ENCODE assay signal across 21 cellular contexts in the genomic region with DNA sequence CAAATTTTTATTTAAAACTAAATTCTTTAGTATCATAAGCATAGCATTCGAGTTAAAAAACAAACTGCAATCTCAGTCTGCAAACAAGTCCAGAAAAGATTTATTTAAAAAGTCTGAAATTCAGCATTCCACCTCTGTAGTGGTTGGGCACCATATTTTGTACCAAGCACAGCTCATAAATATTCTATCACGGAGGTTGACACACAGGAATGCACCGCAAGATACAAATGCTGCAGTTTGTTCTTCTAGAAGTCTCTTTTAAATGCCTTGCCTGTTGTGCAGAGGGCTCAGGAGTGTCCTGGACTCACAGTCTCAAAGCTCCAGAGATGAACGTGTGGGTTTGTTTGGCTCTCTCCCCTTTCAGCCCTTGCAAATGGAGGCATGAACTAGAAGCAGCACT.
A peak's percentile ranks its signal among the peaks of the same experiment; 100 is the strongest.
DNase-seq lines count a peak whose midpoint lies in the region; ATAC-seq and TF ChIP-seq lines count a peak whose summit lies in the region.
"Had no signal": no experiment of that assay in that cellular context is flagged by ENCODE, and none has a peak within 500 bp of the region (broad histone marks: within the 10 kb centered on the region; RNA-seq: fewer than 3 reads in every experiment).

No MANE protein-coding gene starts in this region.

- H3K4me3 ChIP-seq in Panc1 (ENCODE audit: low read depth in 2 of 2, low read length in 2 of 2) (no peak overlapping the region), fibroblast of lung (replicated peaks in 1 of 4; ENCODE audit: control extremely low read depth in 1 of 4, insufficient read depth in 1 of 4, low read depth in 3 of 4, low read length in 4 of 4) (no peak overlapping the region), ovary (no peak overlapping the region)
- H3K4me3 ChIP-seq: upper lobe of left lung had no signal

- no TSS peak for BruUV-seq in Panc1 (replicated peaks; lab: Mats Ljungman, UMichigan)

- H3K9ac ChIP-seq in fibroblast of lung (ENCODE audit: insufficient read depth, low read length): peak overlapping the region; percentile 20

- H3K36me3 ChIP-seq in Panc1 (ENCODE audit: control insufficient read depth, insufficient read depth, low read length): no peaks in the 10 kb centered on the region
- no peaks in the 10 kb centered on the region for H3K36me3 ChIP-seq in fibroblast of lung (ENCODE audit: control insufficient read depth, insufficient read depth, low read length)
- H3K36me3 ChIP-seq in ovary: no peaks in the 10 kb centered on the region
- H3K36me3 ChIP-seq: neutrophil, upper lobe of left lung had no signal

- TF ChIP-seq POLR2A in ovary (IDR thresholded peaks at IDR 0.05): no peak

- intact Hi-C loops in Panc1 (cut with micrococcal nuclease; ENCODE audit: unreplicated experiment): no loop called here
- intact Hi-C loops in ovary (cut with DNase I): no loop called here

- H4K20me1 ChIP-seq in fibroblast of lung (ENCODE audit: control insufficient read depth, extremely low read depth, insufficient read depth, low read length): no peaks in the 10 kb centered on the region

- peak; percentile 19 for DNase-seq in AG08395 (ENCODE audit: low spot score)
- no peak for DNase-seq in Panc1 (ENCODE audit: low read depth, low spot score)
- DNase-seq in fibroblast of lung (ENCODE audit: low read depth in 2 of 2): peak in 1 of 2 donors; percentile 48
- DNase-seq in renal cortical epithelial cell (ENCODE audit: low read depth): peak; percentile 26
- no peak for DNase-seq in NCI-H345 (lab: John Stamatoyannopoulos, UW)
- DNase-seq in DMS114 treated with DMSO at 0.1 percent for 48 hours (lab: John Stamatoyannopoulos, UW; ENCODE audit: unreplicated experiment): no peak
- DNase-seq in ovary: no peak
- DNase-seq: activated CD4-positive, alpha-beta T cell treated with anti-CD3 and anti-CD28 coated beads for 36 hours; activated naive CD4-positive, alpha-beta T cell treated with Interleukin-2 at 50 U/mL for 16 hours; activated T-cell treated with anti-CD3 and anti-CD28 coated beads, Interleukin-2, amount 50 U/mL, for 48 hours; amniotic stem cell; KBM-7; NCI-H1436 treated with DMSO at 0.1 percent for 48 hours; NCI-H524 treated with DMSO at 0.1 percent for 48 hours; Right ventricle myocardium superior; stimulated activated CD4-positive, alpha-beta T cell treated with anti-CD3 and anti-CD28 coated beads, Interleukin-4, amount 100 ng/mL, for 24 hours; stimulated activated naive CD8-positive, alpha-beta T cell treated with anti-CD3 and anti-CD28 coated beads, Interleukin-15, Interleukin-2, amounts not matched to agents 100 U/mL and 50 U/mL, for 24 hours had no signal

- WGBS in ovary, 3 donors: 29 to 48% (median 36%) methylated on average over 4 of the region's 4 CpGs

- TF ChIP-seq CTCF in Panc1 (IDR thresholded peaks at IDR 0.05): no peak
- no peak for TF ChIP-seq CTCF in fibroblast of lung (conservative IDR thresholded peaks at IDR 0.05 in 1 of 2, IDR thresholded peaks at IDR 0.05 in 1 of 2; ENCODE audit: low read depth in 1 of 2, low read length in 2 of 2)
- TF ChIP-seq CTCF in ovary (IDR thresholded peaks at IDR 0.05): no peak

- CTCF ChIA-PET in Panc1 (lab: Charles Lee): no interaction called here

- no peak overlapping the region for H3K4me2 ChIP-seq in fibroblast of lung (ENCODE audit: extremely low read depth, insufficient read depth, low read length)

- no peak for TF ChIP-seq EP300 in ovary (IDR thresholded peaks at IDR 0.05)

- H3K27ac ChIP-seq in Panc1 (ENCODE audit: low read length) (peak overlapping the region; percentile 93), fibroblast of lung (ENCODE audit: insufficient read depth, low read length) (peak overlapping the region; percentile 97), ovary (no peak overlapping the region)
- H3K27ac ChIP-seq: C4-2B, neutrophil had no signal

- H3K79me2 ChIP-seq in fibroblast of lung (ENCODE audit: control insufficient read depth, insufficient read depth, low read length): no peaks in the 10 kb centered on the region

- H3K27me3 ChIP-seq in Panc1 (ENCODE audit: control insufficient read depth, insufficient read depth, low read length): no peaks in the 10 kb centered on the region
- no peaks in the 10 kb centered on the region for H3K27me3 ChIP-seq in fibroblast of lung (ENCODE audit: control insufficient read depth, insufficient read depth, low read length)
- no peaks in the 10 kb centered on the region for H3K27me3 ChIP-seq in ovary
- H3K27me3 ChIP-seq: neutrophil, upper lobe of left lung had no signal

- peak overlapping the region; percentile 26 for H2AFZ ChIP-seq in fibroblast of lung (ENCODE audit: low read length)

- ATAC-seq in Panc1 (no peak), HG03025 (IDR thresholded peaks at IDR 0.05; ENCODE audit: low FRiP score, unreplicated experiment) (no peak)
- ATAC-seq: activated CD4-positive, alpha-beta T cell treated with anti-CD3 and anti-CD28 coated beads for 36 hours; stimulated activated naive CD8-positive, alpha-beta T cell treated with anti-CD3 and anti-CD28 coated beads, Interleukin-15, Interleukin-2, amounts not matched to agents 100 U/mL and 50 U/mL, for 24 hours had no signal

- H3K4me1 ChIP-seq in Panc1 (ENCODE audit: control insufficient read depth, insufficient read depth, low read length): peaks cover 21% of the 10 kb centered on the region
- H3K4me1 ChIP-seq in fibroblast of lung (ENCODE audit: control insufficient read depth, extremely low read depth, insufficient read depth, low read length): peaks cover 38% of the 10 kb centered on the region
- H3K4me1 ChIP-seq in ovary (ENCODE audit: insufficient read depth): peaks cover 13% of the 10 kb centered on the region

- no peaks in the 10 kb centered on the region for H3K9me3 ChIP-seq in Panc1 (ENCODE audit: control insufficient read depth, insufficient read depth, low read depth, low read length)
- H3K9me3 ChIP-seq in fibroblast of lung (ENCODE audit: control insufficient read depth, insufficient read depth, low read depth, low read length): no peaks in the 10 kb centered on the region
- H3K9me3 ChIP-seq in ovary: no peaks in the 10 kb centered on the region
- H3K9me3 ChIP-seq: neutrophil had no signal

- POLR2A ChIA-PET in Panc1 (lab: Charles Lee): no interaction called here

- in situ Hi-C loops in Panc1 (cut with HindIII; ENCODE audit: low pct_unique_long_range_greater_than_20kb, low sequenced_read_pairs): no loop called here

Comparison
In these comparisons a context has a peak if more than half of its experiments do, and no peak if none do; other contexts are left out.
1. DNase-seq: peak in AG08395 (single experiment) and renal cortical epithelial cell (single experiment); none in Panc1 (single experiment), NCI-H345 (single experiment), DMS114 treated with DMSO at 0.1 percent for 48 hours (single experiment) and ovary (0 of 5).
2. H3K27ac ChIP-seq: peak in Panc1 (single experiment) and fibroblast of lung (single experiment); none in ovary (0 of 2).